1 cellular context compared by ENCODE assay signal in the genomic region with DNA sequence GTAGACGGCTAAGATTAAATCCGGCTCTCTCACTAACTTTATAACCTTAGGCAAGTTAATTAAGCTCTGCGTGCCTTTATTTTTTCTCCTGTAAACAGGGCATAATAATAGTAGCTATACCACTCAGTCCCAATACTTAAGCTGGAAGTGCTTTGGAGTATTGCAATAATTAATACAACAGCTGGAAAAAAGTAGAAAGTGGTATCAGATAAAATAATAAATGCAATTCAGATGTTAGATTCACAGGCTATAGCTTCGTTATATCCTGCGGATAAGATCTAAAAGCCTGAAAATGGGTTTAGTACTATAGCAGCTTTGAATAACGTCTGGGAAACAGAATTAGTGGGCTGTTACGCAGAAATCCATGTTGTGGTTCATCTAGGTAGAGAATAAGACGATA.
TF ChIP-seq lines count a peak whose summit lies in the region.

No MANE protein-coding gene starts in this region.

TF ChIP-seq in SK-N-SH treated with all-trans-retinoic acid at 6 μM for 48 hours, 23 proteins besides CTCF, POLR2A, EP300 and RAD21 (continued from another document):
- TF ChIP-seq TCF4 (CRISPR knock-in tag; IDR thresholded peaks at IDR 0.05; ENCODE audit: borderline replicate concordance) (peak; percentile 96), ZNF70 (CRISPR knock-in tag; IDR thresholded peaks at IDR 0.05) (no peak), ZC3H10 (CRISPR knock-in tag; IDR thresholded peaks at IDR 0.05) (no peak)
- TF ChIP-seq, protein P1, sequence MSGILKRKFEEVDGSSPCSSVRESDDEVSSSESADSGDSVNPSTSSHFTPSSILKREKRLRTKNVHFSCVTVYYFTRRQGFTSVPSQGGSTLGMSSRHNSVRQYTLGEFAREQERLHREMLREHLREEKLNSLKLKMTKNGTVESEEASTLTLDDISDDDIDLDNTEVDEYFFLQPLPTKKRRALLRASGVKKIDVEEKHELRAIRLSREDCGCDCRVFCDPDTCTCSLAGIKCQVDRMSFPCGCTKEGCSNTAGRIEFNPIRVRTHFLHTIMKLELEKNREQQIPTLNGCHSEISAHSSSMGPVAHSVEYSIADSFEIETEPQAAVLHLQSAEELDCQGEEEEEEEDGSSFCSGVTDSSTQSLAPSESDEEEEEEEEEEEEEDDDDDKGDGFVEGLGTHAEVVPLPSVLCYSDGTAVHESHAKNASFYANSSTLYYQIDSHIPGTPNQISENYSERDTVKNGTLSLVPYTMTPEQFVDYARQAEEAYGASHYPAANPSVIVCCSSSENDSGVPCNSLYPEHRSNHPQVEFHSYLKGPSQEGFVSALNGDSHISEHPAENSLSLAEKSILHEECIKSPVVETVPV (CRISPR knock-in tag; IDR thresholded peaks at IDR 0.05), result peak; percentile 40; the same call in 1 of the 2 replicates
